In genomic region chr9:86061972-86062739, GRCh38 we compare ENCODE assay signal across 19 cellular contexts. TPM values are rescaled to one million over a fixed set of nuclear protein-coding genes. Genes with fewer than 3 reads are reported as not detected.
DNase-seq lines count a peak whose midpoint lies in the region; ATAC-seq and TF ChIP-seq lines count a peak whose summit lies in the region.
"Had no signal": no experiment of that assay in that cellular context is flagged by ENCODE, and none has a peak within 500 bp of the region (broad histone marks: within the 10 kb centered on the region; RNA-seq: fewer than 3 reads in every experiment).

No MANE protein-coding gene starts in this region.

- peaks cover 4% of the 10 kb centered on the region for H3K36me3 Mint-ChIP-seq in WTC11
- H3K36me3 Mint-ChIP-seq in endothelial cell (ENCODE audit: low read depth, unreplicated experiment), result peaks cover 27% of the 10 kb centered on the region
- peaks cover 70% of the 10 kb centered on the region for H3K36me3 Mint-ChIP-seq in nephron progenitor cell (ENCODE audit: low read depth)
- H3K36me3 Mint-ChIP-seq: CD4-positive, CD25-positive, alpha-beta regulatory T cell had no signal

- no peak overlapping the region for H3K4me3 Mint-ChIP-seq in WTC11
- peak overlapping the region; percentile 48 for H3K4me3 Mint-ChIP-seq in endothelial cell (ENCODE audit: unreplicated experiment)
- no peak overlapping the region for H3K4me3 Mint-ChIP-seq in nephron progenitor cell
- H3K4me3 Mint-ChIP-seq: CD4-positive, CD25-positive, alpha-beta regulatory T cell had no signal

- TF ChIP-seq CTCF in WTC11 (IDR thresholded peaks at IDR 0.05), result no peak
- no peak for TF ChIP-seq CTCF in endothelial cell (IDR thresholded peaks at IDR 0.05; ENCODE audit: unreplicated experiment)
- no peak for TF ChIP-seq CTCF in nephron progenitor cell (IDR thresholded peaks at IDR 0.05)

- no peaks in the 10 kb centered on the region for H3K4me1 ChIP-seq in thymus (ENCODE audit: control insufficient read depth, insufficient read depth, low read length)
- H3K4me1 ChIP-seq: SJSA1 had no signal

- H3K4me1 Mint-ChIP-seq in WTC11, result peaks cover 37% of the 10 kb centered on the region
- H3K4me1 Mint-ChIP-seq in endothelial cell (ENCODE audit: unreplicated experiment), result peaks cover 40% of the 10 kb centered on the region
- peaks cover 26% of the 10 kb centered on the region for H3K4me1 Mint-ChIP-seq in nephron progenitor cell
- H3K4me1 Mint-ChIP-seq: CD4-positive, CD25-positive, alpha-beta regulatory T cell had no signal

- DNase-seq in WTC11 (ENCODE audit: low spot score) (no peak), endothelial cell (ENCODE audit: low spot score) (no peak), nephron progenitor cell (no peak), NCI-H187 treated with DMSO at 0.1 percent for 48 hours (lab: John Stamatoyannopoulos, UW) (no peak), NCI-H1436 treated with DMSO at 0.1 percent for 48 hours (lab: John Stamatoyannopoulos, UW) (no peak), dedifferentiated amniotic fluid mesenchymal stem cell (ENCODE audit: extremely low spot score) (no peak)
- DNase-seq in activated CD8-positive, alpha-beta memory T cell treated with anti-CD3 and anti-CD28 coated beads, Interleukin-2, amount 50 U/mL, for 4 hours, result no peak
- DNase-seq: CD4-positive, CD25-positive, alpha-beta regulatory T cell; DMS79; HCEC 1CT; MG63; NCI-H1417 treated with DMSO at 0.1 percent for 48 hours; NCI-H1930; NCI-H2227 treated with DMSO at 0.1 percent for 48 hours; NCI-H510A; NCI-H774; NK-92 treated with Interleukin-12 subunit alpha and Interleukin-12 subunit beta, amount 100 ng/mL, for 24 hours had no signal

- H3K9me3 Mint-ChIP-seq in WTC11 (no peaks in the 10 kb centered on the region), endothelial cell (ENCODE audit: unreplicated experiment) (no peaks in the 10 kb centered on the region), nephron progenitor cell (no peaks in the 10 kb centered on the region)

- H3K27ac ChIP-seq in thymus (ENCODE audit: low read depth), result peak overlapping the region; percentile 20
- H3K27ac ChIP-seq: SJSA1 had no signal

- H3K27me3 ChIP-seq in thymus (ENCODE audit: control insufficient read depth, insufficient read depth), result no peaks in the 10 kb centered on the region
- H3K27me3 ChIP-seq: MG63, SJSA1 had no signal

- 90% methylated on average over 11 of the region's 11 CpGs for WGBS in thymus

- H3K27me3 Mint-ChIP-seq in WTC11 (ENCODE audit: low read depth) (no peaks in the 10 kb centered on the region), endothelial cell (ENCODE audit: unreplicated experiment) (peaks cover 3% of the 10 kb centered on the region), nephron progenitor cell (ENCODE audit: low read depth, poor library complexity) (no peaks in the 10 kb centered on the region)

- no peak overlapping the region for H3K4me3 ChIP-seq in thymus (ENCODE audit: low read length)
- H3K4me3 ChIP-seq: MG63, SJSA1 had no signal

- POLR2A ChIA-PET in WTC11 (lab: Charles Lee), result no interaction called here

- CTCF ChIA-PET in WTC11 (lab: Charles Lee), result interaction anchor here (2.1 kb wide), 1 partner anchor 140 kb away, joined by 6 read pairs; no protein-coding TSS in a partner anchor

- no peak for ATAC-seq in WTC11

- H3K9me3 ChIP-seq in thymus (ENCODE audit: control insufficient read depth), result no peaks in the 10 kb centered on the region
- H3K9me3 ChIP-seq: MG63, SJSA1 had no signal

- H3K27ac Mint-ChIP-seq in WTC11 (peak overlapping the region; percentile 16; the same call in 1 of the 2 replicates), endothelial cell (ENCODE audit: unreplicated experiment) (no peak overlapping the region), nephron progenitor cell (peak overlapping the region; percentile 88)

- H3K36me3 ChIP-seq in thymus (ENCODE audit: control insufficient read depth, insufficient read depth), result no peaks in the 10 kb centered on the region
- H3K36me3 ChIP-seq: MG63, SJSA1 had no signal

TF ChIP-seq in WTC11, 78 proteins besides CTCF, POLR2A, EP300 and RAD21:
- TF ChIP-seq ZNF263 (CRISPR knock-in tag; IDR thresholded peaks at IDR 0.05; ENCODE audit: low read depth) (peak; percentile 42; the same call in 1 of the 2 replicates), ZNF219 (CRISPR knock-in tag; IDR thresholded peaks at IDR 0.05; ENCODE audit: borderline replicate concordance) (no peak), SMAD4 (CRISPR knock-in tag; IDR thresholded peaks at IDR 0.05) (no peak)

RNA-seq across cellular contexts. Expression of gene GOLM1, which starts 37.2 kb away (rescaled TPM):
- total RNA-seq in WTC11 (2021) (75.1 to 81.8 TPM (median 77.3 TPM) in 3 replicates), endothelial cell (ENCODE audit: unreplicated experiment) (87.5 TPM)
- polyA plus RNA-seq in thymus, result 41.5 TPM
